ENCODE assay signal across 14 cellular contexts in genomic region chr4:110091426-110091825, GRCh38.
DNase-seq lines count a peak whose midpoint lies in the region; ATAC-seq and TF ChIP-seq lines count a peak whose summit lies in the region.
"Had no signal": no experiment of that assay in that cellular context is flagged by ENCODE, and none has a peak within 500 bp of the region (broad histone marks: within the 10 kb centered on the region; RNA-seq: fewer than 3 reads in every experiment).

No MANE protein-coding gene starts in this region.

- no peak for TF ChIP-seq POLR2A in gastrocnemius medialis (IDR thresholded peaks at IDR 0.05)

- H3K4me3 ChIP-seq in AG04450 (ENCODE audit: low read depth, low read length) (peak overlapping the region; percentile 11; the same call in 1 of the 2 replicates), astrocyte of the cerebellum (ENCODE audit: low read depth, low read length) (peak overlapping the region; percentile 2), gastrocnemius medialis (no peak overlapping the region)
- H3K4me3 ChIP-seq: adrenal gland, skin epidermis had no signal

- no peak for ATAC-seq in gastrocnemius medialis
- ATAC-seq: HepG2 had no signal

- H3K27ac ChIP-seq in AG04450 (ENCODE audit: low read depth, low read length) (peak overlapping the region; percentile 11), gastrocnemius medialis (no peak overlapping the region)
- H3K27ac ChIP-seq: adrenal gland, skin epidermis had no signal

- peaks cover 0 to 7% of the 10 kb centered on the region in 2 donors for H3K4me1 ChIP-seq in gastrocnemius medialis

- no peaks in the 10 kb centered on the region for H3K36me3 ChIP-seq in gastrocnemius medialis
- H3K36me3 ChIP-seq: adrenal gland had no signal

- TF ChIP-seq CTCF in AG04450 (IDR thresholded peaks at IDR 0.05; ENCODE audit: low read depth, low read length) (no peak), astrocyte of the cerebellum (IDR thresholded peaks at IDR 0.05; ENCODE audit: low read depth, low read length, missing control alignments) (no peak), gastrocnemius medialis (IDR thresholded peaks at IDR 0.05 in 4 of 5, conservative IDR thresholded peaks at IDR 0.05 in 1 of 5) (no peak)

- no peaks in the 10 kb centered on the region for H3K27me3 ChIP-seq in AG04450 (ENCODE audit: control insufficient read depth, insufficient read depth, low read length)
- no peaks in the 10 kb centered on the region for H3K27me3 ChIP-seq in gastrocnemius medialis
- H3K27me3 ChIP-seq: adrenal gland had no signal

- DNase-seq in AG04450 (ENCODE audit: low read depth, low spot score) (peak; percentile 36), HPDE6-E6E7 (ENCODE audit: extremely low spot score) (peak; percentile 49), astrocyte of the cerebellum (ENCODE audit: low read depth) (peak; percentile 48), hepatic stellate cell (ENCODE audit: low spot score) (peak; percentile 33), GOT3 (lab: John Stamatoyannopoulos, UW) (no peak), Ammon's horn (ENCODE audit: low spot score) (no peak), gastrocnemius medialis (no peak)
- DNase-seq in activated T-cell treated with anti-CD3 and anti-CD28 coated beads, Interleukin-2, amount 50 U/mL, for 1 hour = no peak
- DNase-seq: adrenal gland; CD4-positive, CD25-positive, alpha-beta regulatory T cell; immature natural killer cell; NCI-H1694 had no signal

- H3K9me3 ChIP-seq in AG04450 (ENCODE audit: control insufficient read depth, insufficient read depth, low read length) (no peaks in the 10 kb centered on the region), gastrocnemius medialis (no peaks in the 10 kb centered on the region)
- H3K9me3 ChIP-seq: adrenal gland had no signal

- in situ Hi-C loops in astrocyte of the cerebellum (cut with HindIII; ENCODE audit: low sequenced_read_pairs) = no loop called here
- in situ Hi-C loops in gastrocnemius medialis (cut with MboI; ENCODE audit: low sequenced_read_pairs in 4 of 4) = no loop called here

- intact Hi-C loops in gastrocnemius medialis (cut with DNase I; ENCODE audit: low total_unique reads) = no loop called here

- POLR2A ChIA-PET in AG04450 (lab: Yijun Ruan, JAX) = no interaction called here

- CTCF ChIA-PET in AG04450 (lab: Charles Lee) = interaction anchor here (0.8 to 1.9 kb wide), 2 partner anchors 42 to 419 kb away, joined by 3 to 6 read pairs; no protein-coding TSS in a partner anchor

Comparison
In these comparisons a context has a peak if more than half of its experiments do, and no peak if none do; other contexts are left out.
1. DNase-seq: peak in AG04450 (single experiment), HPDE6-E6E7 (single experiment), astrocyte of the cerebellum (single experiment) and hepatic stellate cell (single experiment); none in GOT3 (single experiment), Ammon's horn (single experiment), gastrocnemius medialis (0 of 2) and activated T-cell treated with anti-CD3 and anti-CD28 coated beads, Interleukin-2, amount 50 U/mL, for 1 hour (single experiment).
2. H3K4me3 ChIP-seq: peak in AG04450 (single experiment) and astrocyte of the cerebellum (single experiment); none in gastrocnemius medialis (0 of 4).